18 cellular contexts compared by ENCODE assay signal in genomic region chr12:2925322-2925995, GRCh38. TPM values are rescaled to one million over a fixed set of nuclear protein-coding genes. Genes with fewer than 3 reads are reported as not detected.
DNase-seq lines count a peak whose midpoint lies in the region; ATAC-seq lines count a peak whose summit lies in the region.
"Had no signal": no experiment of that assay in that cellular context is flagged by ENCODE, and none has a peak within 500 bp of the region (broad histone marks: within the 10 kb centered on the region; RNA-seq: fewer than 3 reads in every experiment).

No MANE protein-coding gene starts in this region.

- no peak overlapping the region for H3K27ac Mint-ChIP-seq in activated T-helper 17 cell treated with anti-CD3 and anti-CD28 coated beads, Interleukin-2, amount 50 U/mL, for 72 hours
- H3K27ac Mint-ChIP-seq in memory B cell = peak overlapping the region; percentile 16
- H3K27ac Mint-ChIP-seq: activated CD4-positive, alpha-beta memory T cell treated with anti-CD3 and anti-CD28 coated beads for 36 hours had no signal

- no peaks in the 10 kb centered on the region for H3K27me3 Mint-ChIP-seq in activated T-helper 17 cell treated with anti-CD3 and anti-CD28 coated beads, Interleukin-2, amount 50 U/mL, for 72 hours
- H3K27me3 Mint-ChIP-seq in memory B cell = no peaks in the 10 kb centered on the region
- H3K27me3 Mint-ChIP-seq: activated CD4-positive, alpha-beta memory T cell treated with anti-CD3 and anti-CD28 coated beads for 36 hours had no signal

- no peak overlapping the region for H3K27ac ChIP-seq in aorta (ENCODE audit: low read depth in 1 of 2, low read length in 2 of 2)
- H3K27ac ChIP-seq: BLaER1, brain microvascular endothelial cell, thoracic aorta had no signal

- no peak overlapping the region for H3K4me3 Mint-ChIP-seq in activated T-helper 17 cell treated with anti-CD3 and anti-CD28 coated beads, Interleukin-2, amount 50 U/mL, for 72 hours
- no peak overlapping the region for H3K4me3 Mint-ChIP-seq in memory B cell
- H3K4me3 Mint-ChIP-seq: activated CD4-positive, alpha-beta memory T cell treated with anti-CD3 and anti-CD28 coated beads for 36 hours had no signal

- intact Hi-C loops in aorta (cut with DNase I) = no loop called here

- H3K36me3 ChIP-seq in aorta (ENCODE audit: control insufficient read depth in 1 of 2, insufficient read depth in 2 of 2, low read length in 1 of 2) = peaks cover 5 to 10% of the 10 kb centered on the region in 2 donors

- no peaks in the 10 kb centered on the region for H3K27me3 ChIP-seq in aorta (ENCODE audit: control insufficient read depth in 1 of 2, insufficient read depth in 2 of 2, low read length in 1 of 2)
- H3K27me3 ChIP-seq: BLaER1, brain microvascular endothelial cell had no signal

- WGBS in aorta, 2 donors = 85% methylated on average over 6 of the region's 6 CpGs

- no peaks in the 10 kb centered on the region for H3K9me3 Mint-ChIP-seq in activated T-helper 17 cell treated with anti-CD3 and anti-CD28 coated beads, Interleukin-2, amount 50 U/mL, for 72 hours
- H3K9me3 Mint-ChIP-seq in memory B cell = no peaks in the 10 kb centered on the region
- H3K9me3 Mint-ChIP-seq: activated CD4-positive, alpha-beta memory T cell treated with anti-CD3 and anti-CD28 coated beads for 36 hours had no signal

- no peaks in the 10 kb centered on the region for H3K9me3 ChIP-seq in aorta (ENCODE audit: control insufficient read depth, low read length)
- H3K9me3 ChIP-seq: BLaER1, thoracic aorta had no signal

- H3K4me3 ChIP-seq in aorta (ENCODE audit: low read length in 2 of 2) = no peak overlapping the region
- H3K4me3 ChIP-seq: BLaER1, thoracic aorta had no signal

- H3K36me3 Mint-ChIP-seq in activated T-helper 17 cell treated with anti-CD3 and anti-CD28 coated beads, Interleukin-2, amount 50 U/mL, for 72 hours (ENCODE audit: low read depth) = peaks cover 64% of the 10 kb centered on the region
- peaks cover 33% of the 10 kb centered on the region for H3K36me3 Mint-ChIP-seq in memory B cell

- peak; percentile 36 for DNase-seq in EH (ENCODE audit: low read depth)
- peak; percentile 18 for DNase-seq in HK-2 (ENCODE audit: unreplicated experiment)
- DNase-seq in memory B cell (ENCODE audit: low spot score in 2 of 2) = no peak
- no peak for DNase-seq in globus pallidus (ENCODE audit: low spot score)
- DNase-seq in OCI-M1 (lab: John Stamatoyannopoulos, UW) = no peak
- DNase-seq in aorta = no peak
- DNase-seq: activated CD4-positive, alpha-beta memory T cell treated with anti-CD3 and anti-CD28 coated beads for 36 hours; activated gamma-delta T cell; brain microvascular endothelial cell; Karpas-422; NCI-H2029; NCI-H82; Right ventricle myocardium superior; T1000 had no signal

- no peaks in the 10 kb centered on the region for H3K4me1 Mint-ChIP-seq in activated T-helper 17 cell treated with anti-CD3 and anti-CD28 coated beads, Interleukin-2, amount 50 U/mL, for 72 hours
- H3K4me1 Mint-ChIP-seq in memory B cell = peaks cover 4% of the 10 kb centered on the region

- ATAC-seq in activated T-helper 17 cell treated with anti-CD3 and anti-CD28 coated beads, Interleukin-2, amount 50 U/mL, for 72 hours (replicated peaks) = peak; percentile 93
- ATAC-seq in memory B cell (ENCODE audit: low read depth) (no peak), aorta (ENCODE audit: low FRiP score) (no peak), HG03097 (IDR thresholded peaks at IDR 0.05; ENCODE audit: low FRiP score, unreplicated experiment) (no peak)

- no peaks in the 10 kb centered on the region for H3K4me1 ChIP-seq in aorta (ENCODE audit: control insufficient read depth in 1 of 2, insufficient read depth in 2 of 2, low read length in 2 of 2)
- H3K4me1 ChIP-seq: BLaER1 had no signal

RNA-seq across cellular contexts. Expression of gene TEAD4, which starts 33.7 kb away (rescaled TPM):
- total RNA-seq in activated T-helper 17 cell treated with anti-CD3 and anti-CD28 coated beads, Interleukin-2, amount 50 U/mL, for 72 hours = 1 to 10 TPM; 3.1 to 3.7 TPM
- 10 to 100 TPM; 27.1 to 29.0 TPM for total RNA-seq in aorta
- polyA plus RNA-seq in aorta = 10 to 100 TPM in 1 of 2 donors, 1 to 10 TPM in 1; 8.9 to 13.2 TPM

RNA-seq across cellular contexts. Expression of gene TULP3, which starts 34.8 kb away (rescaled TPM):
- total RNA-seq in activated T-helper 17 cell treated with anti-CD3 and anti-CD28 coated beads, Interleukin-2, amount 50 U/mL, for 72 hours = 10 to 100 TPM in 1 of 2 donors, 1 to 10 TPM in 1; 9.3 to 10.2 TPM
- 10 to 100 TPM; 22.4 to 35.0 TPM for total RNA-seq in aorta
- 10 to 100 TPM; 10.5 to 26.6 TPM for polyA plus RNA-seq in aorta

RNA-seq across cellular contexts. Expression of gene RHNO1, which starts 48.4 kb away (rescaled TPM):
- 10 to 100 TPM; 39.4 to 52.3 TPM for total RNA-seq in activated T-helper 17 cell treated with anti-CD3 and anti-CD28 coated beads, Interleukin-2, amount 50 U/mL, for 72 hours
- total RNA-seq in aorta = 10 to 100 TPM in 1 of 2 donors, 1 to 10 TPM in 1; 7.9 to 12.5 TPM
- polyA plus RNA-seq in aorta = 10 to 100 TPM in 1 of 2 donors, 1 to 10 TPM in 1; 5.0 to 11.4 TPM

RNA-seq across cellular contexts. Expression of gene FOXM1, which starts 48.5 kb away (rescaled TPM):
- total RNA-seq in activated T-helper 17 cell treated with anti-CD3 and anti-CD28 coated beads, Interleukin-2, amount 50 U/mL, for 72 hours = 100 to 1,000 TPM in 1 of 2 donors, 10 to 100 TPM in 1; 73.8 to 134 TPM
- total RNA-seq in aorta = 1 to 10 TPM in 1 of 2 donors, under 1 TPM in 1; 0.84 to 1.6 TPM
- 1 to 10 TPM in 1 of 2 donors, under 1 TPM in 1; 0.20 to 6.1 TPM for polyA plus RNA-seq in aorta

Comparison
In these comparisons a context has a peak if more than half of its experiments do, and no peak if none do; other contexts are left out.
1. DNase-seq: peak in EH (single experiment) and HK-2 (single experiment); none in memory B cell (0 of 2), globus pallidus (single experiment), OCI-M1 (single experiment) and aorta (0 of 2).
2. RNA of gene TEAD4, which starts 33.7 kb away (total RNA-seq): 27.1 to 29.0 TPM in aorta; 3.1 to 3.7 TPM in activated T-helper 17 cell treated with anti-CD3 and anti-CD28 coated beads, Interleukin-2, amount 50 U/mL, for 72 hours; every median in the first group is over 4 times any median in the second.